ENCODE assay signal across 8 cellular contexts in the genomic region with DNA sequence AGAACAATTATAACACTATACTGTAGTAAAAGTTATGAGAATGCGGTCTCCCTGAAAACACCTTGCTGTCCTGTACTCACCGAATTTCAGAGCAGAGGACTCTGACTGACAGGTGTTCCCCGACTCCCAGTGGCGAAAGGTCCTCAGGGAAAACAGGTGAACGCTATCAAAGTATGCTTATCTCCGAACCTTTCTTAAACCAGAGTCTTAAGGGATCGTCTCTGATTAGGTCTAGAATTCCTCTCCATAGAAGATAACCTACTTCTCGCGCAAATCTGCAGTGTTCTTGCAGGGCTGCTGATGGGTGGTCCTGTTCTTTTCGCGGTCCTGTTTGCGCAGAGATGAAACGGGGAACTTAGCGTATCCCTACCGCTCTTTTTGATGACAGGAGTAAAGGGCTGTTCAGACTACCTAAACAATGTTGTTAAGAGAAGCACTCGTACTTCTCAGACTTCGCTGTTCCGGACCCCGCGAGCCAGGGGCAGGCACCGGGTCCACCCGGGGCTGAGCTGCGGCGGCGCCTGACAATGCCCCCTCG. TPM values are rescaled to one million over a fixed set of nuclear protein-coding genes. Genes with fewer than 3 reads are reported as not detected.
A peak's percentile ranks its signal among the peaks of the same experiment; 100 is the strongest.
DNase-seq lines count a peak whose midpoint lies in the region; ATAC-seq and TF ChIP-seq lines count a peak whose summit lies in the region.

No MANE protein-coding gene starts in this region.

- H3K9me3 Mint-ChIP-seq in activated T-cell treated with anti-CD3 and anti-CD28 coated beads, Interleukin-2, amount 50 U/mL, for 4 hours: no peaks in the 10 kb centered on the region

- H3K4me1 ChIP-seq in gastroesophageal sphincter (peaks cover 7 to 60% (median 18%) of the 10 kb centered on the region in 3 donors), prostate gland (replicated peaks) (peaks cover 4% of the 10 kb centered on the region)

- H3K27ac ChIP-seq in gastroesophageal sphincter (peak overlapping the region; percentile 84 to 99 (median 99)), prostate gland (peak overlapping the region; percentile 98)

- peaks cover 41% of the 10 kb centered on the region for H3K4me1 Mint-ChIP-seq in activated T-cell treated with anti-CD3 and anti-CD28 coated beads, Interleukin-2, amount 50 U/mL, for 4 hours (ENCODE audit: low read depth)

- H3K4me3 ChIP-seq in gastroesophageal sphincter (peak overlapping the region; percentile 60 to 72), prostate gland (peak overlapping the region; percentile 79 to 87)

- H3K27me3 Mint-ChIP-seq in activated T-cell treated with anti-CD3 and anti-CD28 coated beads, Interleukin-2, amount 50 U/mL, for 4 hours (ENCODE audit: low read depth): no peaks in the 10 kb centered on the region

- intact Hi-C loops in prostate gland (cut with DNase I): no loop called here

- TF ChIP-seq EP300 in gastroesophageal sphincter (IDR thresholded peaks at IDR 0.05): no peak

- H3K36me3 Mint-ChIP-seq in activated T-cell treated with anti-CD3 and anti-CD28 coated beads, Interleukin-2, amount 50 U/mL, for 4 hours (ENCODE audit: insufficient read depth): no peaks in the 10 kb centered on the region

- ATAC-seq in GM21526 (IDR thresholded peaks at IDR 0.05; ENCODE audit: low FRiP score, unreplicated experiment) (peak; percentile 15), gastroesophageal sphincter (no peak)
- peak in 1 of 2 donors; percentile 12 for ATAC-seq in activated T-cell treated with anti-CD3 and anti-CD28 coated beads, Interleukin-2, amount 50 U/mL, for 4 hours

- TF ChIP-seq CTCF in gastroesophageal sphincter (IDR thresholded peaks at IDR 0.05): no peak
- no peak for TF ChIP-seq CTCF in prostate gland (IDR thresholded peaks at IDR 0.05)

- WGBS in gastroesophageal sphincter (ENCODE audit: low coverage in 1 of 2), 2 donors: 0 to 6% methylated on average over 9 to 11 of the region's 26 CpGs
- 1% methylated on average over 25 of the region's 26 CpGs for WGBS in prostate gland

- TF ChIP-seq POLR2A in gastroesophageal sphincter (IDR thresholded peaks at IDR 0.05) (no peak), prostate gland (IDR thresholded peaks at IDR 0.05) (no peak)

- no peaks in the 10 kb centered on the region for H3K9me3 ChIP-seq in gastroesophageal sphincter
- H3K9me3 ChIP-seq in prostate gland: no peaks in the 10 kb centered on the region

- peak overlapping the region; percentile 84 for H3K4me3 Mint-ChIP-seq in activated T-cell treated with anti-CD3 and anti-CD28 coated beads, Interleukin-2, amount 50 U/mL, for 4 hours

- H3K36me3 ChIP-seq in gastroesophageal sphincter (no peaks in the 10 kb centered on the region), prostate gland (no peaks in the 10 kb centered on the region)

- H3K27me3 ChIP-seq in gastroesophageal sphincter: no peaks in the 10 kb centered on the region
- no peaks in the 10 kb centered on the region for H3K27me3 ChIP-seq in prostate gland (replicated peaks; ENCODE audit: insufficient read depth)

- DNase-seq in NCI-H2171 treated with DMSO at 0.1 percent for 48 hours (lab: John Stamatoyannopoulos, UW) (peak; percentile 38), NCI-H2171 (lab: John Stamatoyannopoulos, UW) (no peak), HuH-7 (ENCODE audit: low spot score) (peak; percentile 26), prostate gland (ENCODE audit: low spot score) (peak; percentile 13), kidney glomerular epithelial cell (lab: John Stamatoyannopoulos, UW) (no peak)
- DNase-seq in activated T-cell treated with anti-CD3 and anti-CD28 coated beads, Interleukin-2, amount 50 U/mL, for 4 hours: peak; percentile 12

RNA-seq across cellular contexts. Expression of gene ZMYND11, which starts 1.0 kb away (rescaled TPM):
- 10 to 100 TPM; 29.3 to 33.3 (median 30.8) TPM for total RNA-seq in activated T-cell treated with anti-CD3 and anti-CD28 coated beads, Interleukin-2, amount 50 U/mL, for 4 hours
- total RNA-seq in gastroesophageal sphincter (100 to 1,000 TPM; 131 to 176 (median 166) TPM), prostate gland (10 to 100 TPM; 66.6 to 78.1 TPM)

Comparison
In these comparisons a context has a peak if more than half of its experiments do, and no peak if none do; other contexts are left out.
1. DNase-seq: peak in NCI-H2171 treated with DMSO at 0.1 percent for 48 hours (single experiment), HuH-7 (single experiment), activated T-cell treated with anti-CD3 and anti-CD28 coated beads, Interleukin-2, amount 50 U/mL, for 4 hours (single experiment) and prostate gland (single experiment); none in NCI-H2171 (single experiment) and kidney glomerular epithelial cell (single experiment).